ENCODE assay signal across 18 cellular contexts in the genomic region with DNA sequence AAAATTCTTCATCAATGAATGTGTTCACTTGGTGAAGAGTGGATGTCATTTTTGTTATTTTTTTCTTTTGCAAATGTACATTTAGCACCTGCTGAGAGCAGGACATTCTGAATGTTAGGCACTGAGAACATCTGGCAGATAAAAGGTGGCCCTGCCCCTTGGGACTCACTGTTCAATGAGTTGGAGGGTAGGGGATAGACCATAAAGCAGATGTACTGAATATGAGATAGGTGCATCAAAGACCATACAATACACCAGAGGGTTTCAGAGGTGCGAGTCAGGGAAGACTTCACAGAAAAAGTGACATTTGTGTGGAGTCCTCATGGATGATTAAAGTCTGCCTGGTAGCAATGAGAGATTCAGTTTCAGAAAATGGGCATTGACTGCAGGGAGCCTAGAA. TPM values are rescaled to one million over a fixed set of nuclear protein-coding genes. Genes with fewer than 3 reads are reported as not detected.
DNase-seq lines count a peak whose midpoint lies in the region; ATAC-seq and TF ChIP-seq lines count a peak whose summit lies in the region.
"Had no signal": no experiment of that assay in that cellular context is flagged by ENCODE, and none has a peak within 500 bp of the region (broad histone marks: within the 10 kb centered on the region; RNA-seq: fewer than 3 reads in every experiment).

No MANE protein-coding gene starts in this region.

- no peaks in the 10 kb centered on the region for H3K9me3 Mint-ChIP-seq in stimulated activated naive CD8-positive, alpha-beta T cell treated with anti-CD3 and anti-CD28 coated beads, Interleukin-15, amount 100 ng/mL, for 72 hours
- H3K9me3 Mint-ChIP-seq: CD8-positive, alpha-beta T cell; GM23338 had no signal

- DNase-seq in stimulated activated naive CD8-positive, alpha-beta T cell treated with anti-CD3 and anti-CD28 coated beads, Interleukin-15, Interleukin-2, amounts not matched to agents 100 U/mL and 50 U/mL, for 24 hours, result no peak
- no peak for DNase-seq in stimulated activated naive CD8-positive, alpha-beta T cell treated with anti-CD3 and anti-CD28 coated beads, Interleukin-15, amount 100 ng/mL, for 72 hours
- DNase-seq in NAMALWA (ENCODE audit: low spot score), result peak; percentile 68
- peak; percentile 95 for DNase-seq in OCI-LY7 (ENCODE audit: low spot score)
- DNase-seq in trophoblast cell, result no peak
- no peak for DNase-seq in suprapubic skin (ENCODE audit: low spot score in 2 of 2)
- no peak for DNase-seq in DMS79 treated with DMSO at 0.1 percent for 48 hours (lab: John Stamatoyannopoulos, UW)
- DNase-seq: CD8-positive, alpha-beta T cell; MM.1S; NCI-H1092; NCI-H1436; NCI-H187 treated with DMSO at 0.1 percent for 48 hours; NCI-H524 treated with DMSO at 0.1 percent for 48 hours; Peyer's patch had no signal

- peak overlapping the region; percentile 70 for H3K4me2 ChIP-seq in OCI-LY7 (ENCODE audit: low read length)
- H3K4me2 ChIP-seq in trophoblast cell (ENCODE audit: low read length), result no peak overlapping the region
- H3K4me2 ChIP-seq: GM23338 had no signal

- ATAC-seq in stimulated activated naive CD8-positive, alpha-beta T cell treated with anti-CD3 and anti-CD28 coated beads, Interleukin-15, Interleukin-2, amounts not matched to agents 100 U/mL and 50 U/mL, for 24 hours, result peak; percentile 78
- ATAC-seq in stimulated activated naive CD8-positive, alpha-beta T cell treated with anti-CD3 and anti-CD28 coated beads, Interleukin-15, amount 100 ng/mL, for 72 hours, result no peak
- ATAC-seq: CD8-positive, alpha-beta T cell; K562; SK-N-SH treated with all-trans-retinoic acid at 6 μM for 48 hours had no signal

- H2BK5ac ChIP-seq in trophoblast cell (ENCODE audit: low read depth, low read length, poor library complexity), result no peak overlapping the region

- H4K20me1 ChIP-seq in OCI-LY7 (ENCODE audit: insufficient read depth, low read length), result no peaks in the 10 kb centered on the region

- no peak overlapping the region for H4K8ac ChIP-seq in trophoblast cell (ENCODE audit: low read depth, low read length)

- peaks cover 18% of the 10 kb centered on the region for H3K4me1 Mint-ChIP-seq in stimulated activated naive CD8-positive, alpha-beta T cell treated with anti-CD3 and anti-CD28 coated beads, Interleukin-15, amount 100 ng/mL, for 72 hours

- H3K4me1 ChIP-seq in OCI-LY7 (ENCODE audit: insufficient read depth, low read length, poor library complexity, severe bottlenecking) (peaks cover 44% of the 10 kb centered on the region), trophoblast cell (ENCODE audit: control insufficient read depth in 1 of 2, insufficient read depth in 2 of 2, low read length in 2 of 2) (no peaks in the 10 kb centered on the region), suprapubic skin (no peaks in the 10 kb centered on the region)
- H3K4me1 ChIP-seq: Peyer's patch had no signal

- H3K79me2 ChIP-seq in OCI-LY7 (ENCODE audit: insufficient read depth, low read depth, low read length) (peaks cover 35% of the 10 kb centered on the region; the same call in 1 of the 2 replicates), trophoblast cell (ENCODE audit: control insufficient read depth, insufficient read depth, low read length, poor library complexity) (no peaks in the 10 kb centered on the region)

- no peak overlapping the region for H4K91ac ChIP-seq in trophoblast cell (ENCODE audit: low read depth, low read length)

- no peak overlapping the region for H3K4ac ChIP-seq in trophoblast cell (ENCODE audit: low read depth, low read length)

- H3K4me3 ChIP-seq in OCI-LY7 (ENCODE audit: low read depth, low read length, poor library complexity, severe bottlenecking), result peak overlapping the region; percentile 28
- no peak overlapping the region for H3K4me3 ChIP-seq in trophoblast cell (ENCODE audit: low read depth, low read length)
- H3K4me3 ChIP-seq in suprapubic skin, result no peak overlapping the region
- H3K4me3 ChIP-seq: GM23338, HAP-1, K562, Peyer's patch had no signal

- no peak overlapping the region for H3K23ac ChIP-seq in trophoblast cell (ENCODE audit: low read length)

- WGBS in trophoblast cell (ENCODE audit: extremely low coverage, insufficient coverage, insufficient read length), result no CpG with 5 or more reads among the region's 1 CpG
- 95% methylated on average over 1 of the region's 1 CpG for WGBS in suprapubic skin

- H3K9ac ChIP-seq in trophoblast cell (ENCODE audit: low read length), result no peak overlapping the region

- no peak for TF ChIP-seq CTCF in OCI-LY7 (conservative IDR thresholded peaks at IDR 0.05; ENCODE audit: low read length)
- no peak for TF ChIP-seq CTCF in suprapubic skin (IDR thresholded peaks at IDR 0.05)

- no peak overlapping the region for H3K27ac Mint-ChIP-seq in stimulated activated naive CD8-positive, alpha-beta T cell treated with anti-CD3 and anti-CD28 coated beads, Interleukin-15, amount 100 ng/mL, for 72 hours
- H3K27ac Mint-ChIP-seq: CD8-positive, alpha-beta T cell; GM23338 had no signal

- no peak overlapping the region for H3K14ac ChIP-seq in trophoblast cell (ENCODE audit: low read length)

- intact Hi-C loops in OCI-LY7 (cut with micrococcal nuclease; ENCODE audit: unreplicated experiment), result no loop called here

- no peak overlapping the region for H3K18ac ChIP-seq in trophoblast cell (ENCODE audit: low read length)

- no TSS peak for BruUV-seq in OCI-LY7 (replicated peaks; lab: Mats Ljungman, UMichigan)

- H3K4me3 Mint-ChIP-seq in stimulated activated naive CD8-positive, alpha-beta T cell treated with anti-CD3 and anti-CD28 coated beads, Interleukin-15, amount 100 ng/mL, for 72 hours, result no peak overlapping the region
- H3K4me3 Mint-ChIP-seq: CD8-positive, alpha-beta T cell; GM23338 had no signal

- H3K27me3 ChIP-seq in trophoblast cell (ENCODE audit: insufficient read depth, low read length) (no peaks in the 10 kb centered on the region), suprapubic skin (no peaks in the 10 kb centered on the region)
- H3K27me3 ChIP-seq: Peyer's patch had no signal

- no peaks in the 10 kb centered on the region for H3K79me1 ChIP-seq in trophoblast cell (ENCODE audit: low read length)

- H2BK120ac ChIP-seq in trophoblast cell (ENCODE audit: insufficient read depth, low read length, poor library complexity), result no peak overlapping the region

- POLR2A ChIA-PET in OCI-LY7 (lab: Charles Lee), result interaction anchor here (0.6 to 3.6 kb wide), 2 partner anchors 11 to 54 kb away, joined by 5 to 16 read pairs; no protein-coding TSS in a partner anchor

- H2AK5ac ChIP-seq in trophoblast cell (ENCODE audit: low read length), result no peak overlapping the region

- H3K9me3 ChIP-seq in OCI-LY7 (ENCODE audit: low read length) (no peaks in the 10 kb centered on the region), trophoblast cell (ENCODE audit: insufficient read depth, low read depth, low read length) (peaks cover 2% of the 10 kb centered on the region), suprapubic skin (no peaks in the 10 kb centered on the region)
- H3K9me3 ChIP-seq: HAP-1, Peyer's patch had no signal

- H2BK12ac ChIP-seq in trophoblast cell (ENCODE audit: low read length), result no peak overlapping the region

- H3K27ac ChIP-seq in OCI-LY7 (ENCODE audit: low read depth, low read length, poor library complexity, severe bottlenecking), result peak overlapping the region; percentile 82
- H3K27ac ChIP-seq in trophoblast cell (ENCODE audit: low read depth, low read length), result no peak overlapping the region
- H3K27ac ChIP-seq in suprapubic skin, result no peak overlapping the region
- H3K27ac ChIP-seq: Peyer's patch had no signal

- no peak for TF ChIP-seq POLR2A in suprapubic skin (IDR thresholded peaks at IDR 0.05)

- H3K9me2 ChIP-seq in OCI-LY7 (ENCODE audit: insufficient read depth, low read length), result no peaks in the 10 kb centered on the region

- CTCF ChIA-PET in OCI-LY7 (lab: Charles Lee; ENCODE audit: unreplicated experiment), result interaction anchor here (0.6 kb wide), 1 partner anchor 295 kb away, joined by 3 read pairs; no protein-coding TSS in a partner anchor

- no peaks in the 10 kb centered on the region for H3K27me3 Mint-ChIP-seq in stimulated activated naive CD8-positive, alpha-beta T cell treated with anti-CD3 and anti-CD28 coated beads, Interleukin-15, amount 100 ng/mL, for 72 hours

- H4K12ac ChIP-seq in trophoblast cell (ENCODE audit: low read depth, low read length), result no peak overlapping the region

- H3K36me3 ChIP-seq in OCI-LY7 (ENCODE audit: insufficient read depth, low read length) (peaks cover 10% of the 10 kb centered on the region; the same call in 1 of the 2 replicates), trophoblast cell (ENCODE audit: control insufficient read depth in 1 of 2, insufficient read depth in 2 of 2, low read length in 2 of 2) (no peaks in the 10 kb centered on the region), suprapubic skin (no peaks in the 10 kb centered on the region)
- H3K36me3 ChIP-seq: HAP-1, Peyer's patch had no signal

- TF ChIP-seq EP300 in suprapubic skin (IDR thresholded peaks at IDR 0.05), result no peak

- H2AFZ ChIP-seq in OCI-LY7 (ENCODE audit: low read length), result no peak overlapping the region
- H2AFZ ChIP-seq in trophoblast cell (ENCODE audit: insufficient read depth, low read length, poor library complexity), result no peak overlapping the region
- H2AFZ ChIP-seq: GM23338 had no signal

RNA-seq across cellular contexts. Expression of a gene that starts 34.2 kb away (rescaled TPM):
- total RNA-seq in OCI-LY7 (2014; rRNA removed; shearing (Covaris generic)), result 14.8 and 17.7 TPM in 2 replicates
- total RNA-seq in OCI-LY7 (2022) (22.0 and 25.3 TPM in 2 replicates), suprapubic skin (10 to 100 TPM; 14.3 to 19.4 (median 16.7) TPM)
- polyA plus RNA-seq in trophoblast cell (2013), result 6.7 and 7.2 TPM in 2 replicates

Comparison
In these comparisons a context has a peak if more than half of its experiments do, and no peak if none do; other contexts are left out.
1. DNase-seq: peak in NAMALWA (single experiment) and OCI-LY7 (single experiment); none in stimulated activated naive CD8-positive, alpha-beta T cell treated with anti-CD3 and anti-CD28 coated beads, Interleukin-15, Interleukin-2, amounts not matched to agents 100 U/mL and 50 U/mL, for 24 hours (single experiment), stimulated activated naive CD8-positive, alpha-beta T cell treated with anti-CD3 and anti-CD28 coated beads, Interleukin-15, amount 100 ng/mL, for 72 hours (0 of 2), trophoblast cell (0 of 2), suprapubic skin (0 of 2) and DMS79 treated with DMSO at 0.1 percent for 48 hours (single experiment).